11 cellular contexts compared by ENCODE assay signal in genomic region chrX:13007519-13008188, GRCh38. TPM values are rescaled to one million over a fixed set of nuclear protein-coding genes. Genes with fewer than 3 reads are reported as not detected.
A peak's percentile ranks its signal among the peaks of the same experiment; 100 is the strongest.
DNase-seq lines count a peak whose midpoint lies in the region; ATAC-seq and TF ChIP-seq lines count a peak whose summit lies in the region.
"Had no signal": no experiment of that assay in that cellular context is flagged by ENCODE, and none has a peak within 500 bp of the region (broad histone marks: within the 10 kb centered on the region; RNA-seq: fewer than 3 reads in every experiment).

No MANE protein-coding gene starts in this region.

- H4K20me1 ChIP-seq in osteoblast (ENCODE audit: insufficient read depth, low read length) = no peaks in the 10 kb centered on the region

- H2AFZ ChIP-seq in osteoblast (ENCODE audit: low read length) = no peak overlapping the region

- ATAC-seq in HG03378 (IDR thresholded peaks at IDR 0.05; ENCODE audit: unreplicated experiment) = no peak

- peak overlapping the region; percentile 81 for H3K27ac ChIP-seq in KOPT-K1 (ENCODE audit: low read depth, low read length, poor library complexity, severe bottlenecking)
- H3K27ac ChIP-seq in osteoblast (ENCODE audit: low read depth, low read length) = peak overlapping the region; percentile 70
- H3K27ac ChIP-seq: 22Rv1 had no signal

- in situ Hi-C loops in astrocyte of the cerebellum (cut with HindIII; ENCODE audit: low sequenced_read_pairs) = no loop called here

- peaks cover 34% of the 10 kb centered on the region for H3K4me1 ChIP-seq in osteoblast (ENCODE audit: insufficient read depth, low read length)

- peak overlapping the region; percentile 46 for H3K4me2 ChIP-seq in osteoblast (ENCODE audit: insufficient read depth, low read length)

- H3K4me3 ChIP-seq in astrocyte of the cerebellum (ENCODE audit: low read depth, low read length) (no peak overlapping the region), osteoblast (ENCODE audit: insufficient read depth, low read length) (no peak overlapping the region)

- DNase-seq in DMS 273 (lab: John Stamatoyannopoulos, UW; ENCODE audit: unreplicated experiment) (peak; percentile 51), DMS 273 treated with DMSO at 0.1 percent for 48 hours (lab: John Stamatoyannopoulos, UW) (no peak), astrocyte of the cerebellum (ENCODE audit: low read depth) (peak; percentile 57), osteoblast (ENCODE audit: insufficient read length, low spot score, missing footprints) (peak; percentile 76), DMS114 treated with DMSO at 0.1 percent for 48 hours (lab: John Stamatoyannopoulos, UW; ENCODE audit: unreplicated experiment) (no peak), epidermal melanocyte (ENCODE audit: insufficient read length, low spot score) (no peak)
- DNase-seq: activated gamma-delta T cell, hippocampal formation had no signal

- H3K36me3 ChIP-seq in KOPT-K1 (ENCODE audit: insufficient read depth, low read length) (no peaks in the 10 kb centered on the region), osteoblast (ENCODE audit: insufficient read depth, low read length) (no peaks in the 10 kb centered on the region)

- H3K27me3 ChIP-seq in osteoblast (ENCODE audit: insufficient read depth, low read length) = no peaks in the 10 kb centered on the region

- H3K9me3 ChIP-seq in KOPT-K1 (ENCODE audit: insufficient read depth, low read length, poor library complexity, severe bottlenecking) (no peaks in the 10 kb centered on the region), osteoblast (ENCODE audit: low read depth, low read length) (no peaks in the 10 kb centered on the region)

- no peaks in the 10 kb centered on the region for H3K79me2 ChIP-seq in osteoblast (ENCODE audit: insufficient read depth, low read length)

- no peak for TF ChIP-seq CTCF in astrocyte of the cerebellum (IDR thresholded peaks at IDR 0.05; ENCODE audit: low read depth, low read length, missing control alignments)
- no peak for TF ChIP-seq CTCF in osteoblast (IDR thresholded peaks at IDR 0.05; ENCODE audit: extremely low read depth, low read depth, low read length)

RNA-seq across cellular contexts. Expression of gene TMSB4X, which starts 32.7 kb away (rescaled TPM):
- total RNA-seq in osteoblast = 5,120 and 5,652 TPM in 2 replicates

RNA-seq across cellular contexts. Expression of gene FAM9C, which starts 36.8 kb away (rescaled TPM):
- total RNA-seq in osteoblast = under 0.01 TPM in 1 of 2 replicates, not detected in the other

Comparison
In these comparisons a context has a peak if more than half of its experiments do, and no peak if none do; other contexts are left out.
1. DNase-seq: peak in DMS 273 (single experiment), astrocyte of the cerebellum (single experiment) and osteoblast (single experiment); none in DMS 273 treated with DMSO at 0.1 percent for 48 hours (single experiment), DMS114 treated with DMSO at 0.1 percent for 48 hours (single experiment) and epidermal melanocyte (single experiment).